8 cellular contexts compared by ENCODE assay signal in the genomic region with DNA sequence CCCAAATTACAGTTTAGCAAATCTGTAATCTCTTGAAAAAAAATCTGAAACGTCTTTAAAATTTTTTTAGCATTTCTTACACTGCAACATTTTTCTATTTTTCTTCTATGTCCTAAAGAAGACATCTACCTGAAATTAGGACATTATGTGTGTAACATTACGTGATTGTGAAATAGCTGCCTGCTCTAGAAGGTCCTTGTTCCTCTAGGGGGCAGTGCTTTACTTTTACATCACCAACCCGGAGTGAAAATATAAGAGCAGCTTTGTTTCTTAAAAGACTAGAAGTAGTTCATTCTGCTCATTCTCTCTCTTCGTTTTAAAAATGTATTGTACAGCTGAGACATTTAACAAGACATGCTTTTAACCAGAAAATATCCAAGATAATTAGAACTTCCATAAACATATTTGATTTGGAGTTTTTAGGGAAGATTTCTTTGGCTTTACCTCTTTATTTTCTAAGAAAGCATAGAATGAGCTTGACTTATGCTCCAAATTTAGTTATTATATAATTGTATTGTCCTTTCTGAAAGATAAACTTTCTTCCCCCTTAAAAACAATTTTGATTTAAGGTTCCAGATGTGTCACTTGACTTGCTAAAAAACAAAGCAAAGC. TPM values are rescaled to one million over a fixed set of nuclear protein-coding genes. Genes with fewer than 3 reads are reported as not detected.
DNase-seq lines count a peak whose midpoint lies in the region; ATAC-seq and TF ChIP-seq lines count a peak whose summit lies in the region.

No MANE protein-coding gene starts in this region.

- DNase-seq in DMS79 treated with DMSO at 0.1 percent for 48 hours (lab: John Stamatoyannopoulos, UW) (peak; percentile 53), NCI-H345 (lab: John Stamatoyannopoulos, UW) (peak; percentile 67), glutamatergic neuron (no peak), trophoblast cell (peak; percentile 60 to 91), ecto neural progenitor cell (ENCODE audit: low spot score) (no peak)
- peak; percentile 8 for DNase-seq in activated T-helper 1 cell treated with anti-CD3 and anti-CD28 coated beads, Interleukin-12 subunit alpha, Interleukin-12 subunit beta, Interleukin-2, Interleukin-4 antibody, amounts not matched to agents 30 ng/mL and 10 ng/mL and 1 ng/mL, durations not matched to agents 14 hours and 24 hours and 36 hours (ENCODE audit: low spot score)

- H4K12ac ChIP-seq in trophoblast cell (ENCODE audit: low read depth, low read length), result no peak overlapping the region

- H3K27me3 ChIP-seq in trophoblast cell (ENCODE audit: insufficient read depth, low read length), result no peaks in the 10 kb centered on the region

- H3K36me3 Mint-ChIP-seq in activated T-helper 1 cell treated with anti-CD3 and anti-CD28 coated beads, Interleukin-12 subunit alpha, Interleukin-12 subunit beta, Interleukin-2, Interleukin-4 antibody, amounts not matched to agents 30 ng/mL and 10 ng/mL and 1 ng/mL, durations not matched to agents 14 hours and 24 hours and 36 hours (ENCODE audit: low read depth), result no peaks in the 10 kb centered on the region
- no peaks in the 10 kb centered on the region for H3K36me3 Mint-ChIP-seq in glutamatergic neuron (ENCODE audit: unreplicated experiment)

- no peak overlapping the region for H3K9ac ChIP-seq in trophoblast cell (ENCODE audit: low read length)

- no peaks in the 10 kb centered on the region for H3K36me3 ChIP-seq in trophoblast cell (ENCODE audit: control insufficient read depth in 1 of 2, insufficient read depth in 2 of 2, low read length in 2 of 2)

- no peaks in the 10 kb centered on the region for H3K9me3 ChIP-seq in trophoblast cell (ENCODE audit: insufficient read depth, low read depth, low read length)

- H3K4ac ChIP-seq in trophoblast cell (ENCODE audit: low read depth, low read length), result no peak overlapping the region

- H3K23ac ChIP-seq in trophoblast cell (ENCODE audit: low read length), result no peak overlapping the region

- peaks cover 0 to 1% of the 10 kb centered on the region in 2 experiments for H3K4me1 ChIP-seq in trophoblast cell (ENCODE audit: control insufficient read depth in 1 of 2, insufficient read depth in 2 of 2, low read length in 2 of 2)

- no peak overlapping the region for H3K27ac ChIP-seq in trophoblast cell (ENCODE audit: low read depth, low read length)

- WGBS in trophoblast cell (ENCODE audit: extremely low coverage, insufficient coverage, insufficient read length), result no CpG with 5 or more reads among the region's 4 CpGs

- H2BK120ac ChIP-seq in trophoblast cell (ENCODE audit: insufficient read depth, low read length, poor library complexity), result no peak overlapping the region

- H3K4me1 Mint-ChIP-seq in activated T-helper 1 cell treated with anti-CD3 and anti-CD28 coated beads, Interleukin-12 subunit alpha, Interleukin-12 subunit beta, Interleukin-2, Interleukin-4 antibody, amounts not matched to agents 30 ng/mL and 10 ng/mL and 1 ng/mL, durations not matched to agents 14 hours and 24 hours and 36 hours (ENCODE audit: low read depth), result no peaks in the 10 kb centered on the region
- H3K4me1 Mint-ChIP-seq in glutamatergic neuron (ENCODE audit: low read depth, unreplicated experiment), result no peaks in the 10 kb centered on the region

- H3K79me2 ChIP-seq in trophoblast cell (ENCODE audit: control insufficient read depth, insufficient read depth, low read length, poor library complexity), result no peaks in the 10 kb centered on the region

- H3K18ac ChIP-seq in trophoblast cell (ENCODE audit: low read length), result no peak overlapping the region

- no peak overlapping the region for H3K14ac ChIP-seq in trophoblast cell (ENCODE audit: low read length)

- H2AFZ ChIP-seq in trophoblast cell (ENCODE audit: insufficient read depth, low read length, poor library complexity), result no peak overlapping the region

- H4K91ac ChIP-seq in trophoblast cell (ENCODE audit: low read depth, low read length), result no peak overlapping the region

- ATAC-seq in GM19372 (IDR thresholded peaks at IDR 0.05; ENCODE audit: low read depth, unreplicated experiment) (peak; percentile 87), HG03354 (IDR thresholded peaks at IDR 0.05; ENCODE audit: poor library complexity, severe bottlenecking, unreplicated experiment) (peak; percentile 98)

- peak; percentile 70 for TF ChIP-seq CTCF in glutamatergic neuron (IDR thresholded peaks at IDR 0.05; ENCODE audit: partially characterized antibody, unreplicated experiment)

- H3K27ac Mint-ChIP-seq in activated T-helper 1 cell treated with anti-CD3 and anti-CD28 coated beads, Interleukin-12 subunit alpha, Interleukin-12 subunit beta, Interleukin-2, Interleukin-4 antibody, amounts not matched to agents 30 ng/mL and 10 ng/mL and 1 ng/mL, durations not matched to agents 14 hours and 24 hours and 36 hours, result no peak overlapping the region
- no peak overlapping the region for H3K27ac Mint-ChIP-seq in glutamatergic neuron (ENCODE audit: unreplicated experiment)

- H3K9me3 Mint-ChIP-seq in activated T-helper 1 cell treated with anti-CD3 and anti-CD28 coated beads, Interleukin-12 subunit alpha, Interleukin-12 subunit beta, Interleukin-2, Interleukin-4 antibody, amounts not matched to agents 30 ng/mL and 10 ng/mL and 1 ng/mL, durations not matched to agents 14 hours and 24 hours and 36 hours, result no peaks in the 10 kb centered on the region
- peaks cover 2% of the 10 kb centered on the region for H3K9me3 Mint-ChIP-seq in glutamatergic neuron (ENCODE audit: unreplicated experiment)

- intact Hi-C loops in activated T-helper 1 cell treated with anti-CD3 and anti-CD28 coated beads, Interleukin-12 subunit alpha, Interleukin-12 subunit beta, Interleukin-2, Interleukin-4 antibody, amounts not matched to agents 30 ng/mL and 10 ng/mL and 1 ng/mL, durations not matched to agents 14 hours and 24 hours and 36 hours (cut with micrococcal nuclease), result loop anchor here (1.0 to 2.0 kb wide), 3 partner anchors 304 to 1565 kb away; no protein-coding TSS in a partner anchor

- H3K27me3 Mint-ChIP-seq in activated T-helper 1 cell treated with anti-CD3 and anti-CD28 coated beads, Interleukin-12 subunit alpha, Interleukin-12 subunit beta, Interleukin-2, Interleukin-4 antibody, amounts not matched to agents 30 ng/mL and 10 ng/mL and 1 ng/mL, durations not matched to agents 14 hours and 24 hours and 36 hours (ENCODE audit: insufficient read depth), result peaks cover 2% of the 10 kb centered on the region
- H3K27me3 Mint-ChIP-seq in glutamatergic neuron (ENCODE audit: unreplicated experiment), result no peaks in the 10 kb centered on the region

- H3K4me2 ChIP-seq in trophoblast cell (ENCODE audit: low read length), result no peak overlapping the region

- no peak overlapping the region for H2BK5ac ChIP-seq in trophoblast cell (ENCODE audit: low read depth, low read length, poor library complexity)

- no peaks in the 10 kb centered on the region for H3K79me1 ChIP-seq in trophoblast cell (ENCODE audit: low read length)

- H2BK12ac ChIP-seq in trophoblast cell (ENCODE audit: low read length), result no peak overlapping the region

- H3K4me3 ChIP-seq in trophoblast cell (ENCODE audit: low read depth, low read length), result no peak overlapping the region

- no peak overlapping the region for H3K4me3 Mint-ChIP-seq in activated T-helper 1 cell treated with anti-CD3 and anti-CD28 coated beads, Interleukin-12 subunit alpha, Interleukin-12 subunit beta, Interleukin-2, Interleukin-4 antibody, amounts not matched to agents 30 ng/mL and 10 ng/mL and 1 ng/mL, durations not matched to agents 14 hours and 24 hours and 36 hours
- H3K4me3 Mint-ChIP-seq in glutamatergic neuron (ENCODE audit: unreplicated experiment), result no peak overlapping the region

- no peak overlapping the region for H4K8ac ChIP-seq in trophoblast cell (ENCODE audit: low read depth, low read length)

- H2AK5ac ChIP-seq in trophoblast cell (ENCODE audit: low read length), result no peak overlapping the region

RNA-seq across cellular contexts. Expression of a gene that starts 48.1 kb away (rescaled TPM):
- total RNA-seq in activated T-helper 1 cell treated with anti-CD3 and anti-CD28 coated beads, Interleukin-12 subunit alpha, Interleukin-12 subunit beta, Interleukin-2, Interleukin-4 antibody, amounts not matched to agents 30 ng/mL and 10 ng/mL and 1 ng/mL, durations not matched to agents 14 hours and 24 hours and 36 hours, result 37.2 and 47.2 TPM in 2 replicates
- total RNA-seq in glutamatergic neuron (ENCODE audit: unreplicated experiment), result 34.9 TPM
- polyA plus RNA-seq in trophoblast cell (2013), result 19.5 and 22.0 TPM in 2 replicates

Comparison
In these comparisons a context has a peak if more than half of its experiments do, and no peak if none do; other contexts are left out.
1. DNase-seq: peak in DMS79 treated with DMSO at 0.1 percent for 48 hours (single experiment), NCI-H345 (single experiment), activated T-helper 1 cell treated with anti-CD3 and anti-CD28 coated beads, Interleukin-12 subunit alpha, Interleukin-12 subunit beta, Interleukin-2, Interleukin-4 antibody, amounts not matched to agents 30 ng/mL and 10 ng/mL and 1 ng/mL, durations not matched to agents 14 hours and 24 hours and 36 hours (single experiment) and trophoblast cell (2 of 2); none in glutamatergic neuron (single experiment) and ecto neural progenitor cell (single experiment).